8 cellular contexts compared by ENCODE assay signal in genomic region chr15:63048115-63048985, GRCh38. TPM values are rescaled to one million over a fixed set of nuclear protein-coding genes. Genes with fewer than 3 reads are reported as not detected.
A peak's percentile ranks its signal among the peaks of the same experiment; 100 is the strongest.
DNase-seq lines count a peak whose midpoint lies in the region; ATAC-seq and TF ChIP-seq lines count a peak whose summit lies in the region.

No MANE protein-coding gene starts in this region.

- DNase-seq in COLO829 (ENCODE audit: low spot score) = peak; percentile 61
- DNase-seq in HT-29 (ENCODE audit: low spot score) = peak; percentile 97
- DNase-seq in NOMO-1 treated with DMSO at 0.1 percent for 48 hours (lab: John Stamatoyannopoulos, UW; ENCODE audit: unreplicated experiment) = peak; percentile 83
- DNase-seq in activated CD8-positive, alpha-beta memory T cell treated with anti-CD3 and anti-CD28 coated beads, Interleukin-2, amount 50 U/mL, for 1 hour (ENCODE audit: extremely low read depth) = peak; percentile 61
- peak; percentile 98 for DNase-seq in endodermal cell
- peak; percentile 94 for DNase-seq in midbrain (lab: John Stamatoyannopoulos, UW)
- DNase-seq in stimulated activated CD8-positive, alpha-beta memory T cell treated with anti-CD3 and anti-CD28 coated beads, Interleukin-15, amount 100 ng/mL, for 48 hours (ENCODE audit: low read depth in 2 of 2) = peak; percentile 76 to 82

- peak overlapping the region; percentile 97 for H3K4me3 ChIP-seq in endodermal cell (ENCODE audit: low read length)

- no peaks in the 10 kb centered on the region for H3K9me3 ChIP-seq in endodermal cell (ENCODE audit: control insufficient read depth, low read length)

- H3K27me3 Mint-ChIP-seq in endodermal cell (ENCODE audit: insufficient read depth) = no peaks in the 10 kb centered on the region

- H3K27me3 ChIP-seq in endodermal cell (ENCODE audit: control insufficient read depth, insufficient read depth, low read length, poor library complexity, severe bottlenecking) = no peaks in the 10 kb centered on the region

- H3K27ac Mint-ChIP-seq in endodermal cell = peak overlapping the region; percentile 92

- peaks cover 40% of the 10 kb centered on the region for H3K4me1 ChIP-seq in endodermal cell (ENCODE audit: control insufficient read depth, insufficient read depth, low read length)

- H3K9me3 Mint-ChIP-seq in endodermal cell = no peaks in the 10 kb centered on the region

- peak; percentile 78 for ATAC-seq in GM21360 (IDR thresholded peaks at IDR 0.05; ENCODE audit: unreplicated experiment)

- TF ChIP-seq CTCF in endodermal cell (conservative IDR thresholded peaks at IDR 0.05) = peak; percentile 95

- peak overlapping the region; percentile 64 for H3K9ac ChIP-seq in endodermal cell (ENCODE audit: extremely low read depth, low read length, poor library complexity, severe bottlenecking)

- peaks cover 62% of the 10 kb centered on the region for H3K36me3 ChIP-seq in endodermal cell (ENCODE audit: control insufficient read depth, insufficient read depth, low read length)

- H3K36me3 Mint-ChIP-seq in endodermal cell (ENCODE audit: low read depth) = peaks cover 13% of the 10 kb centered on the region

- peaks cover 81% of the 10 kb centered on the region for H3K4me1 Mint-ChIP-seq in endodermal cell

- H3K27ac ChIP-seq in endodermal cell (ENCODE audit: low read depth, low read length) = no peak overlapping the region

- WGBS in endodermal cell (ENCODE audit: insufficient coverage in 1 of 2, insufficient read length in 1 of 2), 2 experiments = 1% methylated on average over 28 to 87 of the region's 87 CpGs

- H3K4me3 Mint-ChIP-seq in endodermal cell = peak overlapping the region; percentile 87

RNA-seq across cellular contexts. Expression of gene TPM1, which starts 5.8 kb away (rescaled TPM):
- 155 and 197 TPM in 2 replicates for total RNA-seq in HT-29 (2014; rRNA removed; shearing (Covaris generic))
- total RNA-seq in endodermal cell = 100 to 1,000 TPM; 245 to 363 TPM
- polyA plus RNA-seq in endodermal cell (2013, experiment 1 of 2) = 264 TPM
- 314 TPM for polyA plus RNA-seq in endodermal cell (2013, experiment 2 of 2)
